8 cellular contexts compared by ENCODE assay signal in the genomic region with DNA sequence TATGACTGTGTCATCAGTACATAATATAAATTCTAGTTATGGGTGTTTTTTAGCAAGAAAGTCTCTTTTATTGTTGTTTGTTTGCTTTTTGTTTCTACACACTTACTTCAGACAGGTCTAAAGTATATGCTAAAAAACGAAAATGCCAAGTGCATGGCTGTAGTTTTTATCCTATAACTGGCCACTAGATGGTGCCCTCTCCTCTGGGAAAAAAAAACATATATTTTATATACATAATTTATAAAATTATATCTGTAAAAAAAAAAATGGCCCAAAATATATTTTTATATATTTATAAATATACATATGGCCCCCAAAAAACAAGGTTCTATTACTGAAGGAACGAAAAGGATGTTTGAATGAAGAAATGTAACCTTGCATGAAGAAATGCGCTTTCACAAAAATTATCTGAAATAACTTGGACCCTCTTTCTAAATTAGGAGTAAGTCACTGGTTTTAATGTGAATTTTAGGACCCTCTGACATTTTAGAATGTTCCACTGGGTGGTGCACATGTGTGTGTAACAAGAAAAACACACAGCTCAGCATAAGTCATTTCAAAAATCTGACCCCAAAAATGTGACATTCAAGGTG.
DNase-seq lines count a peak whose midpoint lies in the region; ATAC-seq, FAIRE-seq and TF ChIP-seq lines count a peak whose summit lies in the region.

No MANE protein-coding gene starts in this region.

- no peaks in the 10 kb centered on the region for H3K36me3 ChIP-seq in suprapubic skin

- H3K27ac ChIP-seq in A549 (no peak overlapping the region), suprapubic skin (no peak overlapping the region)

- H3K4me3 ChIP-seq in A549 (no peak overlapping the region), suprapubic skin (no peak overlapping the region)

- peak; percentile 46 to 57 for TF ChIP-seq RAD21 in A549 (conservative IDR thresholded peaks at IDR 0.05 in 1 of 2, IDR thresholded peaks at IDR 0.05 in 1 of 2)

- no peaks in the 10 kb centered on the region for H3K27me3 ChIP-seq in suprapubic skin

- ATAC-seq in A549: no peak

- TF ChIP-seq EP300 in A549 (IDR thresholded peaks at IDR 0.05) (no peak), suprapubic skin (IDR thresholded peaks at IDR 0.05) (no peak)

- H3K4me1 ChIP-seq in A549 (peaks cover 19% of the 10 kb centered on the region), suprapubic skin (no peaks in the 10 kb centered on the region)

- FAIRE-seq in A549 (lab: Jason Lieb, UNC) (no peak), colon (lab: Jason Lieb, UNC) (peak; percentile 90)

- H3K9me3 ChIP-seq in A549 (no peaks in the 10 kb centered on the region), suprapubic skin (no peaks in the 10 kb centered on the region)

- peak; percentile 65 for TF ChIP-seq CTCF in A549 (IDR thresholded peaks at IDR 0.05)
- peak; percentile 38 for TF ChIP-seq CTCF in GM10248 (IDR thresholded peaks at IDR 0.05; ENCODE audit: control extremely low read depth, extremely low read depth, low read depth, missing control alignments)
- TF ChIP-seq CTCF in suprapubic skin (IDR thresholded peaks at IDR 0.05): peak in 1 of 2 donors; percentile 44

- CTCF ChIA-PET in A549 (lab: Yijun Ruan, JAX) (interaction anchor here (1.0 to 1.3 kb wide), 2 partner anchors 217 to 856 kb away, joined by 3 to 4 read pairs; no protein-coding TSS in a partner anchor), GM10248 (lab: Yijun Ruan, JAX) (interaction anchor here (0.9 to 2.2 kb wide), 9 partner anchors 13 to 867 kb away, joined by 3 to 6 read pairs (median 4); no protein-coding TSS in a partner anchor)

- POLR2A ChIA-PET in A549 (lab: Yijun Ruan, JAX): no interaction called here
- POLR2A ChIA-PET in GM10248 (lab: Yijun Ruan, JAX): no interaction called here

- DNase-seq in A549 (ENCODE audit: low read depth in 1 of 2, low spot score in 1 of 2) (no peak), GM10248 (ENCODE audit: extremely low spot score) (peak; percentile 8), NCI-H2227 treated with DMSO at 0.1 percent for 48 hours (lab: John Stamatoyannopoulos, UW) (peak; percentile 35), retina (peak; percentile 11), suprapubic skin (ENCODE audit: low spot score in 2 of 2) (no peak), epidermal melanocyte (ENCODE audit: insufficient read length, low spot score) (no peak)
- DNase-seq in stimulated activated CD4-positive, alpha-beta T cell treated with anti-CD3 and anti-CD28 coated beads, Interleukin-12 subunit alpha, Interleukin-12 subunit beta, amount 100 ng/mL, for 4 hours: no peak

- no peak overlapping the region for H3K4me2 ChIP-seq in A549

- 32% methylated on average over 3 of the region's 3 CpGs for WGBS in A549 (ENCODE audit: missing lambda C conversion rate)
- WGBS in suprapubic skin: 47% methylated on average over 3 of the region's 3 CpGs

- TF ChIP-seq POLR2A in A549 (IDR thresholded peaks at IDR 0.05; ENCODE audit: low read length) (no peak), suprapubic skin (IDR thresholded peaks at IDR 0.05) (no peak)

TF ChIP-seq in A549, 52 proteins besides CTCF, POLR2A, EP300 and RAD21:
- peak; percentile 37; the same call in 2 of the 3 replicates for TF ChIP-seq SMC3 (IDR thresholded peaks at IDR 0.05)
- TF ChIP-seq FOXS1 (CRISPR knock-in tag; IDR thresholded peaks at IDR 0.05): no peak

Comparison
In these comparisons a context has a peak if more than half of its experiments do, and no peak if none do; other contexts are left out.
1. DNase-seq: peak in GM10248 (single experiment), NCI-H2227 treated with DMSO at 0.1 percent for 48 hours (single experiment) and retina (single experiment); none in A549 (0 of 2), stimulated activated CD4-positive, alpha-beta T cell treated with anti-CD3 and anti-CD28 coated beads, Interleukin-12 subunit alpha, Interleukin-12 subunit beta, amount 100 ng/mL, for 4 hours (single experiment), suprapubic skin (0 of 2) and epidermal melanocyte (single experiment).